ENCODE assay signal across 13 cellular contexts in the genomic region with DNA sequence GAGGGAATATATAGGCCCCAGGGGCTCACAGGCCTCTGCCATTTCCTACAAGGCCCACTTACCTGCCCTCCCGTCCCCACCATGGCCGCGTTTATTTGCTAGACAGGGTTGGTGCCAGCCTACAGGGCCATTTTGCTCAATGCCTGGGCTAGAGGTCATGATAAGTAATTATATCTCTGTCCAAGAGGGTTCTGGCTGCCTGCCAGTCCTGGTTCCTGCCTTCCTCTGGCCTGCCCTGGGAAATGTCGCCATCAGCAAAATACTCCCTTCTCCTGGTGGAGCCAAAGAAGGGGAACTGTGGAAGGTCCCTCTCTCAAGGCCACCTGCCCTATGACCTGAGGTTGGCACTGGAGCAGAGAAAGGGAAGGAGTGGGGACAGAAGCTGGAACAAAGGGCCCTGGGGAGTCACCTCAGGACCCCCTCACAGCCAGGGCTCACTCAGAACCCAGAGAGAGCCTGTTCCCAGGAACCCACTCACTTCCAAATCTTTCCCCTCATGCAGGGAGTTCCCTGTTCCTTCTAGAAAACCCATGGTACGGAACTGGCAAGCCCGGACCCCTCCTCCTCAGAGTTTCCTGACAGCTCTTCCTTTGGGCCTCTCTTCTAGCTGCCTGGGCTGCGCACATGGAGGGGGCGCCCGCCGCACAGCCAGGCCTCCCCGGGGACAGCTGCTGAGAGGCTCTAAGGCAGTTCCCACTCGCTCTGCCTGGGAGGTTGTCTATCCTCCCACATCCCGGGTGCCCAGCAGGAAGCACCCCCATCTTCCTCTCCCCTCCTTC.
DNase-seq lines count a peak whose midpoint lies in the region; ATAC-seq, FAIRE-seq and TF ChIP-seq lines count a peak whose summit lies in the region.
"Had no signal": no experiment of that assay in that cellular context is flagged by ENCODE, and none has a peak within 500 bp of the region (broad histone marks: within the 10 kb centered on the region; RNA-seq: fewer than 3 reads in every experiment).

No MANE protein-coding gene starts in this region.

- ATAC-seq in GM21423 (IDR thresholded peaks at IDR 0.05; ENCODE audit: unreplicated experiment) = no peak

- H3K9ac ChIP-seq in Karpas-422 (ENCODE audit: low read length) = no peak overlapping the region

- DNase-seq in NCI-H2196 (lab: John Stamatoyannopoulos, UW; ENCODE audit: unreplicated experiment) (peak; percentile 10), NCI-H2196 treated with DMSO at 0.1 percent for 48 hours (lab: John Stamatoyannopoulos, UW; ENCODE audit: unreplicated experiment) (no peak), bronchial epithelial cell (ENCODE audit: low read depth) (peak; percentile 6), iris pigment epithelial cell (ENCODE audit: low read depth) (peak; percentile 20), testis (peak; percentile 90), Calu3 (no peak), Karpas-422 (no peak)
- DNase-seq: amniotic stem cell, glutamatergic neuron, Kasumi-1, naive B cell had no signal

- H3K27ac ChIP-seq in testis (peak overlapping the region in 1 of 2 donors; percentile 9), Karpas-422 (ENCODE audit: low read length) (no peak overlapping the region)
- H3K27ac ChIP-seq: Peyer's patch had no signal

- FAIRE-seq in bronchial epithelial cell (lab: Jason Lieb, UNC) = no peak

- TF ChIP-seq CTCF in bronchial epithelial cell (IDR thresholded peaks at IDR 0.05; ENCODE audit: insufficient read depth, low read length, severe bottlenecking) = no peak
- TF ChIP-seq CTCF in testis (IDR thresholded peaks at IDR 0.05) = no peak
- TF ChIP-seq CTCF in Calu3 (IDR thresholded peaks at IDR 0.05; ENCODE audit: unreplicated experiment) = no peak

- peaks cover 22% of the 10 kb centered on the region for H3K27me3 Mint-ChIP-seq in Calu3 (ENCODE audit: unreplicated experiment)

- no peak overlapping the region for H2AFZ ChIP-seq in Karpas-422 (ENCODE audit: low read length)

- no peaks in the 10 kb centered on the region for H3K36me3 ChIP-seq in bronchial epithelial cell (ENCODE audit: control insufficient read depth, insufficient read depth, low read length)
- H3K36me3 ChIP-seq in testis (ENCODE audit: low read depth, missing control alignments) = no peaks in the 10 kb centered on the region
- H3K36me3 ChIP-seq in Karpas-422 (ENCODE audit: insufficient read depth, low read length) = no peaks in the 10 kb centered on the region
- H3K36me3 ChIP-seq: Peyer's patch had no signal

- H3K27ac Mint-ChIP-seq in Calu3 (ENCODE audit: unreplicated experiment) = no peak overlapping the region

- no peak overlapping the region for H3K4me2 ChIP-seq in Karpas-422 (ENCODE audit: low read depth, low read length, poor library complexity, severe bottlenecking)

- H3K27me3 ChIP-seq in bronchial epithelial cell (ENCODE audit: control insufficient read depth, insufficient read depth, low read length) (no peaks in the 10 kb centered on the region), testis (no peaks in the 10 kb centered on the region), Karpas-422 (ENCODE audit: low read length) (no peaks in the 10 kb centered on the region)
- H3K27me3 ChIP-seq: Peyer's patch had no signal

- CTCF ChIA-PET in Calu3 (lab: Charles Lee) = no interaction called here

- H3K9me2 ChIP-seq in Karpas-422 (replicated peaks; ENCODE audit: insufficient read depth, low read length) = no peaks in the 10 kb centered on the region

- H3K4me1 ChIP-seq in testis = peaks cover 42% of the 10 kb centered on the region
- H3K4me1 ChIP-seq in Karpas-422 (ENCODE audit: low read length) = no peaks in the 10 kb centered on the region
- H3K4me1 ChIP-seq: Peyer's patch had no signal

- no peaks in the 10 kb centered on the region for H3K9me3 Mint-ChIP-seq in Calu3 (ENCODE audit: low read depth, unreplicated experiment)
- H3K9me3 Mint-ChIP-seq: naive B cell had no signal

- intact Hi-C loops in testis (cut with DNase I; ENCODE audit: low total_unique reads) = no loop called here
- intact Hi-C loops in Calu3 (cut with micrococcal nuclease; ENCODE audit: unreplicated experiment) = no loop called here

- H3K36me3 Mint-ChIP-seq in Calu3 (ENCODE audit: insufficient read depth, unreplicated experiment) = no peaks in the 10 kb centered on the region
- H3K36me3 Mint-ChIP-seq: naive B cell had no signal

- BruUV-seq in Calu3 (replicated peaks; lab: Mats Ljungman, UMichigan) = no TSS peak

- H3K4me3 ChIP-seq in bronchial epithelial cell (ENCODE audit: low read depth, low read length) = no peak overlapping the region
- no peak overlapping the region for H3K4me3 ChIP-seq in testis
- no peak overlapping the region for H3K4me3 ChIP-seq in Karpas-422 (ENCODE audit: low read length)
- H3K4me3 ChIP-seq: Peyer's patch had no signal

- no peak for TF ChIP-seq POLR2A in testis (IDR thresholded peaks at IDR 0.05)

- no peaks in the 10 kb centered on the region for H4K20me1 ChIP-seq in Karpas-422 (ENCODE audit: insufficient read depth, low read depth, low read length)

- 53 to 60% methylated on average over 9 to 13 of the region's 13 CpGs for WGBS in testis, 2 donors

- H3K79me2 ChIP-seq in Karpas-422 (ENCODE audit: low read length) = no peaks in the 10 kb centered on the region

- peaks cover 7% of the 10 kb centered on the region for H3K4me1 Mint-ChIP-seq in Calu3 (ENCODE audit: low read depth, unreplicated experiment)

- H3K4me3 Mint-ChIP-seq in Calu3 (ENCODE audit: low read depth, unreplicated experiment) = no peak overlapping the region

- H3K9me3 ChIP-seq in testis (no peaks in the 10 kb centered on the region), Karpas-422 (ENCODE audit: low read length) (no peaks in the 10 kb centered on the region)
- H3K9me3 ChIP-seq: Peyer's patch had no signal

Comparison
In these comparisons a context has a peak if more than half of its experiments do, and no peak if none do; other contexts are left out.
1. DNase-seq: peak in NCI-H2196 (single experiment), bronchial epithelial cell (single experiment), iris pigment epithelial cell (single experiment) and testis (single experiment); none in NCI-H2196 treated with DMSO at 0.1 percent for 48 hours (single experiment), Calu3 (single experiment) and Karpas-422 (single experiment).